Comparison of ENCODE assay signal across 26 cellular contexts in the genomic region with DNA sequence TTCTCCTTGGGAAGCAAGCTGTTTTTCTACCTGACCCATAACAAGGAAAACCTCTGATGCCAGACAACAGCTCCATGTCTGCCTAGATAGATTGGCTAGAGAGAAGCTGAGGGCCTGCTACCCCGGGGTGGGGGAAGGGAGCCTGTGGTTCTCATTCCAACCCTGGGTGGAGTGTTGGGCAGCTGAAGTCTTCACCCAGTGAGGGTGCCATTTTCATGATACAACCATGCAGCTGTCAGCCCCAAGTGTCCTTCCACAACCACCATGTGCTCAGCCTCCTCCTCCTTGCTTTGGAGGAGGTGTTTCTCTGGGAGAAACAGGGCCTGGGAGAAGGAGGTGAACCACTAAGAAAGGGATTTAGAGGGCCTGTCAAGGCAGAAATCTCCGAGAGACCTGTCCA.
"Had no signal": no experiment of that assay in that cellular context is flagged by ENCODE, and none has a peak within 500 bp of the region (broad histone marks: within the 10 kb centered on the region; RNA-seq: fewer than 3 reads in every experiment).

No MANE protein-coding gene starts in this region.

- H3K9ac ChIP-seq: neural progenitor cell had no signal

- H3K4me2 ChIP-seq: hepatocyte, neural progenitor cell had no signal

- H3K27me3 ChIP-seq: heart right ventricle, hepatocyte, neural progenitor cell, neutrophil, pancreas, tibial nerve, upper lobe of left lung, vagina had no signal

- H2AFZ ChIP-seq: hepatocyte, neural progenitor cell had no signal

- DNase-seq: heart right ventricle; islet precursor cell; left ventricle myocardium inferior; midbrain; mucosa of descending colon; naive B cell; natural killer cell; nephron progenitor cell; pancreas; posterior cingulate gyrus; retina; right cardiac atrium; small intestine; spleen; stimulated activated CD4-positive, alpha-beta T cell treated with anti-CD3 and anti-CD28 coated beads, Interleukin-4, amount 100 ng/mL, for 24 hours; stimulated activated naive CD4-positive, alpha-beta T cell treated with Interleukin-2 at 50 U/mL for 16 hours; stimulated activated naive CD8-positive, alpha-beta T cell treated with anti-CD3 and anti-CD28 coated beads, Interleukin-15, amount 100 ng/mL, for 72 hours; substantia nigra; upper lobe of left lung had no signal

- H3K4me3 ChIP-seq: heart right ventricle, hepatocyte, left ventricle myocardium inferior, lung, mucosa of descending colon, neural progenitor cell, pancreas, prostate gland, spleen, tibial nerve, upper lobe of left lung, vagina had no signal

- H3K36me3 ChIP-seq: heart right ventricle, left ventricle myocardium inferior, neural progenitor cell, neutrophil, pancreas, prostate gland, spleen, tibial nerve, upper lobe of left lung, vagina had no signal

- H3K9me3 ChIP-seq: heart right ventricle, left ventricle myocardium inferior, mucosa of descending colon, neutrophil, pancreas, prostate gland, upper lobe of left lung, vagina had no signal

- H3K79me2 ChIP-seq: hepatocyte had no signal

- H3K27ac ChIP-seq: heart right ventricle, hepatocyte, left ventricle myocardium inferior, neural progenitor cell, neutrophil, pancreas, prostate gland, spleen, tibial nerve, upper lobe of left lung, vagina had no signal

- H3K4me1 ChIP-seq: prostate gland, spleen, upper lobe of left lung, vagina had no signal
